13 cellular contexts compared by ENCODE assay signal in the genomic region with DNA sequence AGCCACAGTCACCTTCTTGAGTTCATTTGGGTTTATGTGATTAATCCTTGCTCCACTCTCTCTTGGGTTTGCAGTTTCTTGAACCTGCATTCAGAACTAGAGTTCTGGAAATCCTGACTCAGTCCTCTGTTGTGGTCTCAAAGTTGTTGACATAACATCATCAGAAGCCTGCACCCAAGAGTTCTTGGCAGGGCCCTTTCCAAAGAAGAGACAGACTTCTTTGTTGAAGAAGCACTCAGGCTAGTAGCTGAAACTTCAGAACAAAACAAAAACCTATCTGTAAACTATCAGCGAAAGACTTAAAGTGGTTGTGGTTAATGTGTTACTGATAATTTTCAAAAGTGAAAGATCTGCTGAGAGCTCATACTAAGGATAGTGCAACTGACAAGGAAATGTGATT.
DNase-seq lines count a peak whose midpoint lies in the region; ATAC-seq and TF ChIP-seq lines count a peak whose summit lies in the region.
"Had no signal": no experiment of that assay in that cellular context is flagged by ENCODE, and none has a peak within 500 bp of the region (broad histone marks: within the 10 kb centered on the region; RNA-seq: fewer than 3 reads in every experiment).

No MANE protein-coding gene starts in this region.

- intact Hi-C loops in esophagus muscularis mucosa (cut with DNase I): no loop called here
- intact Hi-C loops in activated T-helper 2 cell treated with anti-CD3 and anti-CD28 coated beads, Interferon-gamma antibody, Interleukin-2, Interleukin-4, amounts not matched to agents 10 μg/mL and 5 μg/mL and 100 μg/mL, durations not matched to agents 14 hours and 24 hours and 36 hours (cut with micrococcal nuclease): no loop called here

- TF ChIP-seq EP300 in esophagus muscularis mucosa (IDR thresholded peaks at IDR 0.05): no peak

- H3K4me3 ChIP-seq in esophagus muscularis mucosa: no peak overlapping the region

- H3K36me3 Mint-ChIP-seq in activated T-helper 2 cell treated with anti-CD3 and anti-CD28 coated beads, Interferon-gamma antibody, Interleukin-2, Interleukin-4, amounts not matched to agents 10 μg/mL and 5 μg/mL and 100 μg/mL, durations not matched to agents 14 hours and 24 hours and 36 hours (ENCODE audit: low read depth): no peaks in the 10 kb centered on the region

- peaks cover 11% of the 10 kb centered on the region for H3K27me3 Mint-ChIP-seq in activated T-helper 2 cell treated with anti-CD3 and anti-CD28 coated beads, Interferon-gamma antibody, Interleukin-2, Interleukin-4, amounts not matched to agents 10 μg/mL and 5 μg/mL and 100 μg/mL, durations not matched to agents 14 hours and 24 hours and 36 hours (ENCODE audit: low read depth)

- H3K27ac ChIP-seq in esophagus muscularis mucosa (replicated peaks in 1 of 4): no peak overlapping the region

- no peaks in the 10 kb centered on the region for H3K9me3 Mint-ChIP-seq in activated T-helper 2 cell treated with anti-CD3 and anti-CD28 coated beads, Interferon-gamma antibody, Interleukin-2, Interleukin-4, amounts not matched to agents 10 μg/mL and 5 μg/mL and 100 μg/mL, durations not matched to agents 14 hours and 24 hours and 36 hours

- H3K36me3 ChIP-seq in esophagus muscularis mucosa: no peaks in the 10 kb centered on the region

- TF ChIP-seq POLR2A in esophagus muscularis mucosa (IDR thresholded peaks at IDR 0.05; ENCODE audit: low read depth): no peak

- H3K27me3 ChIP-seq in esophagus muscularis mucosa: peaks cover 0 to 5% (median 0%) of the 10 kb centered on the region in 4 donors

- WGBS in esophagus muscularis mucosa: 88% methylated on average over 1 of the region's 1 CpG

- TF ChIP-seq CTCF in esophagus muscularis mucosa (IDR thresholded peaks at IDR 0.05): no peak

- peak; percentile 77 for ATAC-seq in GM18858 (IDR thresholded peaks at IDR 0.05; ENCODE audit: unreplicated experiment)
- peak; percentile 92 for ATAC-seq in GM21423 (IDR thresholded peaks at IDR 0.05; ENCODE audit: unreplicated experiment)
- peak; percentile 69 for ATAC-seq in HG03520 (IDR thresholded peaks at IDR 0.05; ENCODE audit: unreplicated experiment)

- DNase-seq in esophagus muscularis mucosa (ENCODE audit: extremely low spot score): peak; percentile 75
- no peak for DNase-seq in activated T-helper 2 cell treated with anti-CD3 and anti-CD28 coated beads, Interferon-gamma antibody, Interleukin-2, Interleukin-4, amounts not matched to agents 10 μg/mL and 5 μg/mL and 100 μg/mL, durations not matched to agents 14 hours and 24 hours and 36 hours (ENCODE audit: low spot score)
- no peak for DNase-seq in H4 (ENCODE audit: low spot score)
- DNase-seq in globus pallidus (ENCODE audit: low spot score): no peak
- DNase-seq in DMS53 treated with DMSO at 0.1 percent for 48 hours (lab: John Stamatoyannopoulos, UW; ENCODE audit: unreplicated experiment): no peak
- DNase-seq: activated T-cell treated with anti-CD3 and anti-CD28 coated beads, Interleukin-2, amount 50 U/mL, for 1 hour; cerebellar nuclear complex; kidney glomerular epithelial cell; NCI-H187; T1000 had no signal

- no peak overlapping the region for H3K4me3 Mint-ChIP-seq in activated T-helper 2 cell treated with anti-CD3 and anti-CD28 coated beads, Interferon-gamma antibody, Interleukin-2, Interleukin-4, amounts not matched to agents 10 μg/mL and 5 μg/mL and 100 μg/mL, durations not matched to agents 14 hours and 24 hours and 36 hours (ENCODE audit: low read depth)

- peaks cover 4% of the 10 kb centered on the region for H3K4me1 Mint-ChIP-seq in activated T-helper 2 cell treated with anti-CD3 and anti-CD28 coated beads, Interferon-gamma antibody, Interleukin-2, Interleukin-4, amounts not matched to agents 10 μg/mL and 5 μg/mL and 100 μg/mL, durations not matched to agents 14 hours and 24 hours and 36 hours (ENCODE audit: low read depth)

- no peak overlapping the region for H3K27ac Mint-ChIP-seq in activated T-helper 2 cell treated with anti-CD3 and anti-CD28 coated beads, Interferon-gamma antibody, Interleukin-2, Interleukin-4, amounts not matched to agents 10 μg/mL and 5 μg/mL and 100 μg/mL, durations not matched to agents 14 hours and 24 hours and 36 hours

- H3K4me1 ChIP-seq in esophagus muscularis mucosa: no peaks in the 10 kb centered on the region

- no peaks in the 10 kb centered on the region for H3K9me3 ChIP-seq in esophagus muscularis mucosa
